ENCODE assay signal across 10 cellular contexts in genomic region chr15:89105147-89105546, GRCh38. TPM values are rescaled to one million over a fixed set of nuclear protein-coding genes. Genes with fewer than 3 reads are reported as not detected.
A peak's percentile ranks its signal among the peaks of the same experiment; 100 is the strongest.
DNase-seq lines count a peak whose midpoint lies in the region; ATAC-seq and TF ChIP-seq lines count a peak whose summit lies in the region.
"Had no signal": no experiment of that assay in that cellular context is flagged by ENCODE, and none has a peak within 500 bp of the region (broad histone marks: within the 10 kb centered on the region; RNA-seq: fewer than 3 reads in every experiment).

No MANE protein-coding gene starts in this region.

- H3K4me2 ChIP-seq in hepatocyte = peak overlapping the region; percentile 35

- peaks cover 34% of the 10 kb centered on the region for H3K4me1 ChIP-seq in hepatocyte (ENCODE audit: insufficient read depth)

- in situ Hi-C loops in astrocyte of the spinal cord (cut with HindIII; ENCODE audit: low sequenced_read_pairs) = no loop called here

- no peaks in the 10 kb centered on the region for H4K20me1 ChIP-seq in hepatocyte (ENCODE audit: insufficient read depth, poor library complexity, severe bottlenecking)

- H3K4me3 ChIP-seq in astrocyte of the spinal cord (ENCODE audit: low read depth, low read length) (no peak overlapping the region), hepatocyte (no peak overlapping the region), WERI-Rb-1 (ENCODE audit: low read depth, low read length) (no peak overlapping the region)
- H3K4me3 ChIP-seq: thyroid gland had no signal

- peaks cover 25% of the 10 kb centered on the region for H3K79me2 ChIP-seq in hepatocyte

- DNase-seq in H4 (ENCODE audit: low spot score) = peak; percentile 56
- DNase-seq in astrocyte of the spinal cord (ENCODE audit: low read depth, low spot score) = peak; percentile 95
- peak; percentile 41 for DNase-seq in hepatocyte (ENCODE audit: low spot score)
- DNase-seq in smooth muscle cell of the brain vasculature (ENCODE audit: low read depth, low spot score) = peak; percentile 58
- no peak for DNase-seq in epidermal melanocyte (ENCODE audit: insufficient read length, low spot score)
- DNase-seq in WERI-Rb-1 = no peak
- DNase-seq in COLO668 (lab: John Stamatoyannopoulos, UW; ENCODE audit: unreplicated experiment) = no peak
- DNase-seq: H7, thyroid gland had no signal

- TF ChIP-seq CTCF in astrocyte of the spinal cord (IDR thresholded peaks at IDR 0.05; ENCODE audit: low read depth, low read length) = no peak
- TF ChIP-seq CTCF in hepatocyte (IDR thresholded peaks at IDR 0.05; ENCODE audit: poor library complexity) = no peak
- no peak for TF ChIP-seq CTCF in WERI-Rb-1 (IDR thresholded peaks at IDR 0.05; ENCODE audit: low read depth, low read length)

- H3K9me3 ChIP-seq in hepatocyte (ENCODE audit: low read depth) (no peaks in the 10 kb centered on the region), WERI-Rb-1 (ENCODE audit: severe bottlenecking) (no peaks in the 10 kb centered on the region)
- H3K9me3 ChIP-seq: thyroid gland had no signal

- peak overlapping the region; percentile 83 for H3K27ac ChIP-seq in hepatocyte
- H3K27ac ChIP-seq in WERI-Rb-1 = no peak overlapping the region

- H3K27me3 ChIP-seq in hepatocyte = no peaks in the 10 kb centered on the region
- no peaks in the 10 kb centered on the region for H3K27me3 ChIP-seq in WERI-Rb-1 (ENCODE audit: insufficient read depth, low read depth, severe bottlenecking)
- H3K27me3 ChIP-seq: thyroid gland had no signal

- H3K9me2 ChIP-seq in hepatocyte (replicated peaks; ENCODE audit: insufficient read depth) = no peaks in the 10 kb centered on the region

- 22% methylated on average over 4 of the region's 4 CpGs for WGBS in hepatocyte (ENCODE audit: low lambda C conversion rate, missing lambda C conversion rate)

- H2AFZ ChIP-seq in hepatocyte = no peak overlapping the region

- no peak for ATAC-seq in GM19467 (IDR thresholded peaks at IDR 0.05; ENCODE audit: unreplicated experiment)

- H3K36me3 ChIP-seq in hepatocyte (replicated peaks; ENCODE audit: insufficient read depth, low read depth) = no peaks in the 10 kb centered on the region
- H3K36me3 ChIP-seq in WERI-Rb-1 = peaks cover 4% of the 10 kb centered on the region; the same call in 1 of the 2 replicates
- H3K36me3 ChIP-seq: thyroid gland had no signal

RNA-seq across cellular contexts. Expression of gene ABHD2, which starts 16.9 kb away (rescaled TPM):
- total RNA-seq in H4 (2014; rRNA removed; shearing (Covaris generic)) = 15.2 and 19.0 TPM in 2 replicates
- 51.1 and 59.7 TPM in 2 replicates for total RNA-seq in hepatocyte
- polyA plus RNA-seq in hepatocyte = 11.7 and 12.1 TPM in 2 replicates

Comparison
In these comparisons a context has a peak if more than half of its experiments do, and no peak if none do; other contexts are left out.
1. DNase-seq: peak in H4 (single experiment), astrocyte of the spinal cord (single experiment), hepatocyte (single experiment) and smooth muscle cell of the brain vasculature (single experiment); none in epidermal melanocyte (single experiment), WERI-Rb-1 (single experiment) and COLO668 (single experiment).